20 cellular contexts compared by ENCODE assay signal in the genomic region with DNA sequence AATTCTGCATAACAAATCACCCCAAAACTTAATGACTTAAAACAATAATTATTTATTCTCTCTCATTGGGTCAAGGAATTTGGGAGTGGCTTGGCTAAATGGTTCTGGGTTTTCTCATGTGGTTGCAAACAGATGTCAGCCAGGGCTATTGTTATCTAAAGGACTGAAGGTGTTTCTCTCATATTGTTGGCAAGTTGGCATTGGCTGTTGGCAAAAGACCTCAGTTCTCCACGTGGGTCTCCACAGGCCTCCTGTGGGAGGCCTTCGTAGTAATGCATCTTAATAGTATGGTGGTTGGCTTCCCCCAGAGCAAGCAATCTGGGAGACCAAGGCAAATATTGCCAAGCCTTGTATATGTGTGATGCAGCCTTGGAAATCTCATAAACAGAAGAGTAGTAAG. TPM values are rescaled to one million over a fixed set of nuclear protein-coding genes. Genes with fewer than 3 reads are reported as not detected.
"Had no signal": no experiment of that assay in that cellular context is flagged by ENCODE, and none has a peak within 500 bp of the region (broad histone marks: within the 10 kb centered on the region; RNA-seq: fewer than 3 reads in every experiment).

No MANE protein-coding gene starts in this region.

- H3K4me3 ChIP-seq: dorsolateral prefrontal cortex, lung, pancreas, stomach, thyroid gland, vagina had no signal

- H3K4me1 ChIP-seq: pancreas, stomach, thyroid gland, vagina had no signal

- H3K27me3 ChIP-seq: dorsolateral prefrontal cortex, pancreas, stomach, thyroid gland, vagina had no signal

- DNase-seq: dorsolateral prefrontal cortex; effector CD4-positive, alpha-beta T cell; hippocampal formation; left colon; naive B cell; pancreas; retina; stimulated activated CD4-positive, alpha-beta T cell treated with anti-CD3 and anti-CD28 coated beads, Interleukin-2, amount 100 ng/mL, for 24 hours; stimulated activated CD4-positive, alpha-beta T cell treated with anti-CD3 and anti-CD28 coated beads, Interleukin-4, amount 100 ng/mL, for 24 hours; stimulated activated naive CD4-positive, alpha-beta T cell treated with Interleukin-2 at 50 U/mL for 16 hours; stomach; thyroid gland; trophoblast cell had no signal

- ATAC-seq: left colon; natural killer cell treated with Interleukin-12 subunit alpha and Interleukin-12 subunit beta and Interleukin-15 and Interleukin-18, amount 100 ng/mL, for 72 hours; pancreas; sciatic nerve; stimulated activated effector memory CD8-positive, alpha-beta T cell treated with anti-CD3 and anti-CD28 coated beads, Interleukin-12 subunit alpha, Interleukin-12 subunit beta, amount 100 ng/mL, for 72 hours had no signal

- H3K27ac ChIP-seq: dorsolateral prefrontal cortex, neutrophil, pancreas, stomach, thyroid gland, vagina had no signal

- H3K9me3 ChIP-seq: neutrophil, pancreas, stomach, thyroid gland, vagina had no signal

- H3K36me3 ChIP-seq: neutrophil, pancreas, stomach, thyroid gland, vagina had no signal

RNA-seq across cellular contexts. Expression of gene GALNT16, which starts 14.4 kb away (rescaled TPM):
- total RNA-seq: mononuclear cell had no signal
